8 cellular contexts compared by ENCODE assay signal in genomic region chr17:54900457-54901229, GRCh38. TPM values are rescaled to one million over a fixed set of nuclear protein-coding genes. Genes with fewer than 3 reads are reported as not detected.
DNase-seq lines count a peak whose midpoint lies in the region; ATAC-seq and TF ChIP-seq lines count a peak whose summit lies in the region.

Gene TOM1L1, plus strand, starts transcription at chr17:54900852. Its CDS starts 14 bp downstream, at chr17:54900866.

- H3K27ac Mint-ChIP-seq in activated naive CD4-positive, alpha-beta T cell treated with anti-CD3 and anti-CD28 coated beads, Interleukin-2, amount 50 U/mL, for 72 hours, result no peak within 1 kb of the TSS
- H3K27ac Mint-ChIP-seq in glutamatergic neuron (ENCODE audit: unreplicated experiment) (peak within 1 kb of the TSS; percentile 71), osteocyte (ENCODE audit: unreplicated experiment) (no peak within 1 kb of the TSS)
- H3K27ac Mint-ChIP-seq in effector memory CD8-positive, alpha-beta T cell, result no peak within 1 kb of the TSS

- no peaks in the 10 kb centered on the region for H3K36me3 Mint-ChIP-seq in activated naive CD4-positive, alpha-beta T cell treated with anti-CD3 and anti-CD28 coated beads, Interleukin-2, amount 50 U/mL, for 72 hours
- no peaks in the 10 kb centered on the region for H3K36me3 Mint-ChIP-seq in glutamatergic neuron (ENCODE audit: unreplicated experiment)
- H3K36me3 Mint-ChIP-seq in osteocyte (ENCODE audit: unreplicated experiment), result peaks cover 9% of the 10 kb centered on the region
- no peaks in the 10 kb centered on the region for H3K36me3 Mint-ChIP-seq in effector memory CD8-positive, alpha-beta T cell (ENCODE audit: insufficient read depth)

- H3K9me3 Mint-ChIP-seq in activated naive CD4-positive, alpha-beta T cell treated with anti-CD3 and anti-CD28 coated beads, Interleukin-2, amount 50 U/mL, for 72 hours, result no peaks in the 10 kb centered on the region
- peaks cover 9% of the 10 kb centered on the region for H3K9me3 Mint-ChIP-seq in glutamatergic neuron (ENCODE audit: unreplicated experiment)
- no peaks in the 10 kb centered on the region for H3K9me3 Mint-ChIP-seq in osteocyte (ENCODE audit: unreplicated experiment)
- no peaks in the 10 kb centered on the region for H3K9me3 Mint-ChIP-seq in effector memory CD8-positive, alpha-beta T cell

- ATAC-seq in HG03460 (IDR thresholded peaks at IDR 0.05; ENCODE audit: unreplicated experiment), result peak; percentile 73
- ATAC-seq in activated naive CD4-positive, alpha-beta T cell treated with anti-CD3 and anti-CD28 coated beads, Interleukin-2, amount 50 U/mL, for 72 hours, result peak; percentile 74 to 93
- no peak for ATAC-seq in effector memory CD8-positive, alpha-beta T cell (replicated peaks)

- peak within 1 kb of the TSS; percentile 92 for H3K4me3 Mint-ChIP-seq in glutamatergic neuron (ENCODE audit: unreplicated experiment)
- peak within 1 kb of the TSS; percentile 89 for H3K4me3 Mint-ChIP-seq in osteocyte (ENCODE audit: unreplicated experiment)
- no peak within 1 kb of the TSS for H3K4me3 Mint-ChIP-seq in effector memory CD8-positive, alpha-beta T cell

- DNase-seq in CD1c-positive myeloid dendritic cell (ENCODE audit: extremely low spot score), result peak; percentile 15
- DNase-seq in NCI-H524 treated with DMSO at 0.1 percent for 48 hours (lab: John Stamatoyannopoulos, UW), result peak; percentile 44
- DNase-seq in activated naive CD4-positive, alpha-beta T cell treated with anti-CD3 and anti-CD28 coated beads, Interleukin-2, amount 50 U/mL, for 72 hours (ENCODE audit: low spot score in 2 of 2), result peak in 1 of 2 donors; percentile 48
- peak; percentile 80 for DNase-seq in glutamatergic neuron
- peak; percentile 91 for DNase-seq in osteocyte (ENCODE audit: extremely low spot score, unreplicated experiment)
- no peak for DNase-seq in effector memory CD8-positive, alpha-beta T cell

- H3K27me3 Mint-ChIP-seq in glutamatergic neuron (ENCODE audit: unreplicated experiment) (no peaks in the 10 kb centered on the region), osteocyte (ENCODE audit: unreplicated experiment) (peaks cover 12% of the 10 kb centered on the region)
- H3K27me3 Mint-ChIP-seq in effector memory CD8-positive, alpha-beta T cell, result peaks cover 48% of the 10 kb centered on the region in 2 donors

- peaks cover 5% of the 10 kb centered on the region for H3K4me1 Mint-ChIP-seq in glutamatergic neuron (ENCODE audit: low read depth, unreplicated experiment)
- H3K4me1 Mint-ChIP-seq in osteocyte (ENCODE audit: unreplicated experiment), result peaks cover 38% of the 10 kb centered on the region
- H3K4me1 Mint-ChIP-seq in effector memory CD8-positive, alpha-beta T cell (ENCODE audit: low read depth in 2 of 2), result no peaks in the 10 kb centered on the region

- TF ChIP-seq POLR2A in GM19193 (IDR thresholded peaks at IDR 0.05; ENCODE audit: extremely low read depth, insufficient read depth, insufficient read length), result peak; percentile 25

- TF ChIP-seq CTCF in glutamatergic neuron (IDR thresholded peaks at IDR 0.05; ENCODE audit: partially characterized antibody, unreplicated experiment), result no peak
- TF ChIP-seq CTCF in osteocyte (IDR thresholded peaks at IDR 0.05), result no peak

RNA-seq across cellular contexts. Expression of gene TOM1L1, which starts in this region (rescaled TPM):
- 1 to 10 TPM; 1.0 to 1.7 TPM for total RNA-seq in activated naive CD4-positive, alpha-beta T cell treated with anti-CD3 and anti-CD28 coated beads, Interleukin-2, amount 50 U/mL, for 72 hours
- 6.4 TPM for total RNA-seq in glutamatergic neuron (ENCODE audit: unreplicated experiment)
- total RNA-seq in osteocyte, result 33.9 and 34.6 TPM in 2 replicates

Comparison
In these comparisons a context has a peak if more than half of its experiments do, and no peak if none do; other contexts are left out.
1. DNase-seq: peak in CD1c-positive myeloid dendritic cell (single experiment), NCI-H524 treated with DMSO at 0.1 percent for 48 hours (single experiment), glutamatergic neuron (single experiment) and osteocyte (single experiment); none in effector memory CD8-positive, alpha-beta T cell (0 of 3).
2. H3K4me3 Mint-ChIP-seq: peak in glutamatergic neuron (single experiment) and osteocyte (single experiment); none in effector memory CD8-positive, alpha-beta T cell (0 of 2).